In genomic region chr3:42638339-42638842, GRCh38 we compare ENCODE assay signal across 10 cellular contexts. TPM values are rescaled to one million over a fixed set of nuclear protein-coding genes. Genes with fewer than 3 reads are reported as not detected.
DNase-seq lines count a peak whose midpoint lies in the region; ATAC-seq and TF ChIP-seq lines count a peak whose summit lies in the region.
"Had no signal": no experiment of that assay in that cellular context is flagged by ENCODE, and none has a peak within 500 bp of the region (broad histone marks: within the 10 kb centered on the region; RNA-seq: fewer than 3 reads in every experiment).

No MANE protein-coding gene starts in this region.

- H3K4me1 ChIP-seq in CD4-positive, CD25-positive, alpha-beta regulatory T cell (ENCODE audit: control insufficient read depth, insufficient read depth, low read length, poor library complexity, severe bottlenecking), result peaks cover 32% of the 10 kb centered on the region
- H3K4me1 ChIP-seq in HEK293 (ENCODE audit: control insufficient read depth, insufficient read depth, low read length), result no peaks in the 10 kb centered on the region
- peaks cover 2% of the 10 kb centered on the region for H3K4me1 ChIP-seq in mesenchymal stem cell (ENCODE audit: control insufficient read depth, insufficient read depth, low read depth, low read length)
- no peaks in the 10 kb centered on the region for H3K4me1 ChIP-seq in sigmoid colon
- no peaks in the 10 kb centered on the region for H3K4me1 ChIP-seq in Caco-2
- no peaks in the 10 kb centered on the region for H3K4me1 ChIP-seq in HAP-1

- WGBS in mesenchymal stem cell, result 99% methylated on average over 6 of the region's 6 CpGs
- 78 to 81% methylated on average over 6 of the region's 6 CpGs for WGBS in sigmoid colon, 2 donors

- no TSS peak for BruUV-seq in Caco-2 (replicated peaks; lab: Mats Ljungman, UMichigan)

- DNase-seq in CD4-positive, CD25-positive, alpha-beta regulatory T cell, result peak in 2 of 3 donors; percentile 61 to 85
- DNase-seq in activated T-cell treated with anti-CD3 and anti-CD28 coated beads, Interleukin-2, amount 50 U/mL, for 72 hours, result peak; percentile 66 to 67
- DNase-seq in mesenchymal stem cell (no peak), H7 (no peak), sigmoid colon (no peak), Caco-2 (no peak), HAP-1 (ENCODE audit: low spot score in 2 of 2) (no peak)
- DNase-seq: NCI-H774 had no signal

- H3K27me3 ChIP-seq in CD4-positive, CD25-positive, alpha-beta regulatory T cell (ENCODE audit: control insufficient read depth, insufficient read depth, low read length), result no peaks in the 10 kb centered on the region
- H3K27me3 ChIP-seq in mesenchymal stem cell (ENCODE audit: control insufficient read depth in 1 of 2, insufficient read depth in 1 of 2, low read length in 2 of 2) (no peaks in the 10 kb centered on the region), H7 (ENCODE audit: control insufficient read depth, insufficient read depth, low read length) (no peaks in the 10 kb centered on the region), sigmoid colon (no peaks in the 10 kb centered on the region), Caco-2 (replicated peaks; ENCODE audit: control insufficient read depth, insufficient read depth, low read length) (no peaks in the 10 kb centered on the region), HAP-1 (ENCODE audit: low read depth) (no peaks in the 10 kb centered on the region)

- no peak overlapping the region for H2BK15ac ChIP-seq in mesenchymal stem cell (ENCODE audit: low read depth, poor library complexity, severe bottlenecking)

- no peak overlapping the region for H3K14ac ChIP-seq in mesenchymal stem cell (ENCODE audit: low read length in 2 of 2)

- H2BK5ac ChIP-seq in mesenchymal stem cell (ENCODE audit: low read depth, low read length, poor library complexity, severe bottlenecking), result no peak overlapping the region

- peaks cover 0 to 18% (median 8%) of the 10 kb centered on the region in 4 donors for H3K4me1 Mint-ChIP-seq in CD4-positive, CD25-positive, alpha-beta regulatory T cell
- H3K4me1 Mint-ChIP-seq in activated T-cell treated with anti-CD3 and anti-CD28 coated beads, Interleukin-2, amount 50 U/mL, for 72 hours (ENCODE audit: low read depth), result peaks cover 17% of the 10 kb centered on the region
- no peaks in the 10 kb centered on the region for H3K4me1 Mint-ChIP-seq in Caco-2 (ENCODE audit: low read depth, unreplicated experiment)

- H3K79me1 ChIP-seq in mesenchymal stem cell (replicated peaks; ENCODE audit: low read length, poor library complexity, severe bottlenecking), result peaks cover 15% of the 10 kb centered on the region

- no peak overlapping the region for H2BK12ac ChIP-seq in mesenchymal stem cell (ENCODE audit: low read length in 2 of 2)

- H3K27ac ChIP-seq in CD4-positive, CD25-positive, alpha-beta regulatory T cell (ENCODE audit: insufficient read depth, low read length, poor library complexity, severe bottlenecking), result peak overlapping the region; percentile 81
- H3K27ac ChIP-seq in HEK293 (ENCODE audit: extremely low read depth, low read depth, low read length) (no peak overlapping the region), mesenchymal stem cell (ENCODE audit: low read length, poor library complexity, severe bottlenecking) (no peak overlapping the region), sigmoid colon (peak overlapping the region in 1 of 4 donors; percentile 15)

- H3K4ac ChIP-seq in mesenchymal stem cell (ENCODE audit: low read depth in 1 of 2, low read length in 2 of 2), result no peak overlapping the region

- peak overlapping the region; percentile 45 for H3K9ac ChIP-seq in mesenchymal stem cell (ENCODE audit: low read length)

- H3K4me3 ChIP-seq in CD4-positive, CD25-positive, alpha-beta regulatory T cell (ENCODE audit: low read depth, low read length), result peak overlapping the region; percentile 73
- no peak overlapping the region for H3K4me3 ChIP-seq in HEK293 (ENCODE audit: low read depth, low read length)
- H3K4me3 ChIP-seq in mesenchymal stem cell (ENCODE audit: insufficient read depth in 1 of 2, low read depth in 1 of 2, low read length in 2 of 2), result peak overlapping the region in 1 of 2 experiments; percentile 50
- no peak overlapping the region for H3K4me3 ChIP-seq in H7 (ENCODE audit: insufficient read depth, low read depth, low read length)
- no peak overlapping the region for H3K4me3 ChIP-seq in sigmoid colon
- no peak overlapping the region for H3K4me3 ChIP-seq in Caco-2 (ENCODE audit: low read depth, low read length)
- H3K4me3 ChIP-seq in HAP-1, result no peak overlapping the region

- H3K36me3 ChIP-seq in CD4-positive, CD25-positive, alpha-beta regulatory T cell (ENCODE audit: control insufficient read depth, insufficient read depth, low read length), result peaks cover 76% of the 10 kb centered on the region
- peaks cover 32 to 94% of the 10 kb centered on the region in 2 experiments for H3K36me3 ChIP-seq in HEK293 (ENCODE audit: control insufficient read depth in 2 of 2, insufficient read depth in 1 of 2, low read length in 2 of 2)
- H3K36me3 ChIP-seq in mesenchymal stem cell (ENCODE audit: control insufficient read depth in 1 of 2, insufficient read depth in 2 of 2, low read depth in 1 of 2, low read length in 2 of 2), result peaks cover 21 to 96% of the 10 kb centered on the region in 2 experiments
- H3K36me3 ChIP-seq in H7 (replicated peaks; ENCODE audit: control insufficient read depth, insufficient read depth, low read length), result peaks cover 48% of the 10 kb centered on the region
- H3K36me3 ChIP-seq in sigmoid colon, result peaks cover 35 to 98% (median 64%) of the 10 kb centered on the region in 4 donors
- peaks cover 6% of the 10 kb centered on the region for H3K36me3 ChIP-seq in Caco-2 (ENCODE audit: control insufficient read depth, insufficient read depth, low read length)
- H3K36me3 ChIP-seq in HAP-1 (replicated peaks), result peaks cover 89% of the 10 kb centered on the region

- no peak overlapping the region for H2BK120ac ChIP-seq in mesenchymal stem cell (ENCODE audit: low read depth, low read length)

- no peak overlapping the region for H3K18ac ChIP-seq in mesenchymal stem cell (ENCODE audit: low read depth in 1 of 2, low read length in 2 of 2)

- H4K91ac ChIP-seq in mesenchymal stem cell (ENCODE audit: low read length), result no peak overlapping the region

- no peak overlapping the region for H2AK5ac ChIP-seq in mesenchymal stem cell (ENCODE audit: low read length, severe bottlenecking)

- peak; percentile 75 to 79 for ATAC-seq in CD4-positive, CD25-positive, alpha-beta regulatory T cell (ENCODE audit: low read depth in 2 of 2)
- peak; percentile 89 to 91 for ATAC-seq in activated T-cell treated with anti-CD3 and anti-CD28 coated beads, Interleukin-2, amount 50 U/mL, for 72 hours (replicated peaks in 1 of 2)

- no peaks in the 10 kb centered on the region for H3K9me3 Mint-ChIP-seq in CD4-positive, CD25-positive, alpha-beta regulatory T cell
- no peaks in the 10 kb centered on the region for H3K9me3 Mint-ChIP-seq in activated T-cell treated with anti-CD3 and anti-CD28 coated beads, Interleukin-2, amount 50 U/mL, for 72 hours
- no peaks in the 10 kb centered on the region for H3K9me3 Mint-ChIP-seq in Caco-2 (ENCODE audit: unreplicated experiment)

- no peaks in the 10 kb centered on the region for H3K27me3 Mint-ChIP-seq in CD4-positive, CD25-positive, alpha-beta regulatory T cell
- H3K27me3 Mint-ChIP-seq in activated T-cell treated with anti-CD3 and anti-CD28 coated beads, Interleukin-2, amount 50 U/mL, for 72 hours (ENCODE audit: low read depth), result no peaks in the 10 kb centered on the region
- H3K27me3 Mint-ChIP-seq in Caco-2 (ENCODE audit: insufficient read depth, unreplicated experiment), result no peaks in the 10 kb centered on the region

- H3K36me3 Mint-ChIP-seq in CD4-positive, CD25-positive, alpha-beta regulatory T cell, result peaks cover 33% of the 10 kb centered on the region
- peaks cover 11 to 18% of the 10 kb centered on the region in 2 donors for H3K36me3 Mint-ChIP-seq in activated T-cell treated with anti-CD3 and anti-CD28 coated beads, Interleukin-2, amount 50 U/mL, for 72 hours (ENCODE audit: insufficient read depth in 2 of 2)
- peaks cover 21% of the 10 kb centered on the region for H3K36me3 Mint-ChIP-seq in Caco-2 (ENCODE audit: insufficient read depth, unreplicated experiment)

- H4K8ac ChIP-seq in mesenchymal stem cell (ENCODE audit: low read length), result no peak overlapping the region

- TF ChIP-seq EP300 in sigmoid colon (IDR thresholded peaks at IDR 0.05), result no peak

- in situ Hi-C loops in HAP-1 (cut with MboI; ENCODE audit: low sequenced_read_pairs), result no loop called here

- no peak overlapping the region for H3K27ac Mint-ChIP-seq in CD4-positive, CD25-positive, alpha-beta regulatory T cell
- no peak overlapping the region for H3K27ac Mint-ChIP-seq in activated T-cell treated with anti-CD3 and anti-CD28 coated beads, Interleukin-2, amount 50 U/mL, for 72 hours
- H3K27ac Mint-ChIP-seq in Caco-2 (ENCODE audit: unreplicated experiment), result no peak overlapping the region

- CTCF ChIA-PET in HEK293 (lab: Yijun Ruan, JAX), result interaction anchor here (1.2 to 2.1 kb wide), 2 partner anchors 25 to 67 kb away, joined by 4 to 7 read pairs; no protein-coding TSS in a partner anchor
- CTCF ChIA-PET in Caco-2 (lab: Charles Lee), result interaction anchor here (0.6 kb wide), 1 partner anchor 409 kb away, joined by 4 read pairs; no protein-coding TSS in a partner anchor

- H3K4me2 ChIP-seq in mesenchymal stem cell (ENCODE audit: low read length, poor library complexity, severe bottlenecking), result no peak overlapping the region

- no peak for TF ChIP-seq POLR2A in sigmoid colon (IDR thresholded peaks at IDR 0.05)

- H2AFZ ChIP-seq in mesenchymal stem cell (ENCODE audit: low read depth, low read length), result no peak overlapping the region

- no peak overlapping the region for H3K4me3 Mint-ChIP-seq in CD4-positive, CD25-positive, alpha-beta regulatory T cell
- no peak overlapping the region for H3K4me3 Mint-ChIP-seq in activated T-cell treated with anti-CD3 and anti-CD28 coated beads, Interleukin-2, amount 50 U/mL, for 72 hours
- no peak overlapping the region for H3K4me3 Mint-ChIP-seq in Caco-2 (ENCODE audit: unreplicated experiment)

- no peak overlapping the region for H3K23ac ChIP-seq in mesenchymal stem cell (ENCODE audit: low read length in 2 of 2)

- POLR2A ChIA-PET in HEK293 (lab: Yijun Ruan, JAX) (no interaction called here), Caco-2 (lab: Charles Lee) (no interaction called here)

- intact Hi-C loops in sigmoid colon (cut with DNase I) (no loop called here), Caco-2 (cut with micrococcal nuclease; ENCODE audit: unreplicated experiment) (no loop called here)

- TF ChIP-seq CTCF in HEK293 (tag by site-specific recombination; IDR thresholded peaks at IDR 0.05), result no peak
- no peak for TF ChIP-seq CTCF in sigmoid colon (IDR thresholded peaks at IDR 0.05)
- TF ChIP-seq CTCF in Caco-2 (IDR thresholded peaks at IDR 0.05; ENCODE audit: insufficient read depth in 1 of 2, low read depth in 1 of 2, low read length in 1 of 2, severe bottlenecking in 1 of 2, unreplicated experiment in 1 of 2), result no peak

- H3K9me3 ChIP-seq in CD4-positive, CD25-positive, alpha-beta regulatory T cell (ENCODE audit: control insufficient read depth in 2 of 2, low read length in 2 of 2), result no peaks in the 10 kb centered on the region
- no peaks in the 10 kb centered on the region for H3K9me3 ChIP-seq in HEK293 (ENCODE audit: control insufficient read depth, insufficient read depth, low read depth, low read length)
- no peaks in the 10 kb centered on the region for H3K9me3 ChIP-seq in mesenchymal stem cell (ENCODE audit: control insufficient read depth, low read length)
- H3K9me3 ChIP-seq in sigmoid colon, result no peaks in the 10 kb centered on the region
- no peaks in the 10 kb centered on the region for H3K9me3 ChIP-seq in Caco-2
- no peaks in the 10 kb centered on the region for H3K9me3 ChIP-seq in HAP-1

RNA-seq across cellular contexts. Expression of gene ZBTB47, which starts 15.1 kb away (rescaled TPM):
- total RNA-seq in CD4-positive, CD25-positive, alpha-beta regulatory T cell, result 0.49 TPM
- not detected for polyA plus RNA-seq in CD4-positive, CD25-positive, alpha-beta regulatory T cell
- under 1 TPM; 0.55 to 0.69 TPM for total RNA-seq in activated T-cell treated with anti-CD3 and anti-CD28 coated beads, Interleukin-2, amount 50 U/mL, for 72 hours
- polyA plus RNA-seq in mesenchymal stem cell (2013, experiment 1 of 2), result 10.8 TPM
- 9.7 TPM for polyA plus RNA-seq in mesenchymal stem cell (2013, experiment 2 of 2)
- total RNA-seq in H7 (2014; rRNA removed; shearing (Covaris generic)), result 5.1 and 8.0 TPM in 2 replicates
- total RNA-seq in sigmoid colon (10 to 100 TPM; 34.9 to 74.8 (median 56.9) TPM), Caco-2 (2022) (4.8 and 5.2 TPM in 2 replicates)
- 10 to 100 TPM in 1 of 3 donors, 1 to 10 TPM in 2; 6.2 to 21.0 (median 9.5) TPM for polyA plus RNA-seq in sigmoid colon

RNA-seq across cellular contexts. Expression of gene NKTR, which starts 37.9 kb away (rescaled TPM):
- 291 TPM for total RNA-seq in CD4-positive, CD25-positive, alpha-beta regulatory T cell
- polyA plus RNA-seq in CD4-positive, CD25-positive, alpha-beta regulatory T cell, result 10 to 100 TPM in 3 of 4 donors, 1 to 10 TPM in 1; 9.7 to 17.1 (median 10.9) TPM
- 100 to 1,000 TPM; 109 to 111 TPM for total RNA-seq in activated T-cell treated with anti-CD3 and anti-CD28 coated beads, Interleukin-2, amount 50 U/mL, for 72 hours
- polyA plus RNA-seq in mesenchymal stem cell (2013, experiment 1 of 2), result 26.4 TPM
- polyA plus RNA-seq in mesenchymal stem cell (2013, experiment 2 of 2), result 22.4 TPM
- 21.3 and 44.8 TPM in 2 replicates for total RNA-seq in H7 (2014; rRNA removed; shearing (Covaris generic))
- total RNA-seq in sigmoid colon (100 to 1,000 TPM in 1 of 4 donors, 10 to 100 TPM in 3; 81.3 to 130 (median 84.4) TPM), Caco-2 (2022) (66.6 and 67.9 TPM in 2 replicates)
- 10 to 100 TPM in 1 of 3 donors, 1 to 10 TPM in 2; 1.8 to 27.9 (median 2.5) TPM for polyA plus RNA-seq in sigmoid colon

RNA-seq across cellular contexts. Expression of gene KLHL40, which starts 46.9 kb away (rescaled TPM):
- total RNA-seq in CD4-positive, CD25-positive, alpha-beta regulatory T cell, result not detected
- polyA plus RNA-seq in CD4-positive, CD25-positive, alpha-beta regulatory T cell, result not detected
- not detected for total RNA-seq in activated T-cell treated with anti-CD3 and anti-CD28 coated beads, Interleukin-2, amount 50 U/mL, for 72 hours
- not detected for polyA plus RNA-seq in mesenchymal stem cell (2013, experiment 1 of 2)
- polyA plus RNA-seq in mesenchymal stem cell (2013, experiment 2 of 2), result not detected
- not detected in 2 replicates for total RNA-seq in H7 (2014; rRNA removed; shearing (Covaris generic))
- total RNA-seq in sigmoid colon (under 1 TPM in 1 of 4 donors, not detected in 3; under 0.01 TPM), Caco-2 (2022) (not detected in 2 replicates)
- polyA plus RNA-seq in sigmoid colon, result not detected
- total RNA-seq: subcutaneous adipose tissue had no signal

RNA-seq across cellular contexts. Expression of gene SS18L2, which starts 47.7 kb away (rescaled TPM):
- 52.7 TPM for total RNA-seq in CD4-positive, CD25-positive, alpha-beta regulatory T cell
- polyA plus RNA-seq in CD4-positive, CD25-positive, alpha-beta regulatory T cell, result 100 to 1,000 TPM; 129 to 153 (median 142) TPM
- total RNA-seq in activated T-cell treated with anti-CD3 and anti-CD28 coated beads, Interleukin-2, amount 50 U/mL, for 72 hours, result 10 to 100 TPM; 58.1 to 72.2 TPM
- polyA plus RNA-seq in mesenchymal stem cell (2013, experiment 1 of 2), result 39.2 TPM
- 42.8 TPM for polyA plus RNA-seq in mesenchymal stem cell (2013, experiment 2 of 2)
- 56.9 and 58.9 TPM in 2 replicates for total RNA-seq in H7 (2014; rRNA removed; shearing (Covaris generic))
- 10 to 100 TPM in 2 of 4 donors, 1 to 10 TPM in 2; 9.1 to 27.0 (median 12.8) TPM for total RNA-seq in sigmoid colon
- polyA plus RNA-seq in sigmoid colon, result 10 to 100 TPM; 36.6 to 67.3 (median 41.5) TPM
- total RNA-seq in Caco-2 (2022), result 37.3 and 38.7 TPM in 2 replicates

RNA-seq across cellular contexts. Expression of gene SEC22C, which starts 56.6 kb away (rescaled TPM):
- total RNA-seq in CD4-positive, CD25-positive, alpha-beta regulatory T cell, result 72.0 TPM
- 10 to 100 TPM; 40.9 to 53.9 (median 51.4) TPM for polyA plus RNA-seq in CD4-positive, CD25-positive, alpha-beta regulatory T cell
- 10 to 100 TPM; 60.6 to 66.4 TPM for total RNA-seq in activated T-cell treated with anti-CD3 and anti-CD28 coated beads, Interleukin-2, amount 50 U/mL, for 72 hours
- 42.5 TPM for polyA plus RNA-seq in mesenchymal stem cell (2013, experiment 1 of 2)
- polyA plus RNA-seq in mesenchymal stem cell (2013, experiment 2 of 2), result 45.2 TPM
- total RNA-seq in H7 (2014; rRNA removed; shearing (Covaris generic)), result 53.0 and 57.3 TPM in 2 replicates
- 10 to 100 TPM; 48.5 to 89.2 (median 57.2) TPM for total RNA-seq in sigmoid colon
- polyA plus RNA-seq in sigmoid colon, result 10 to 100 TPM in 2 of 3 donors, 1 to 10 TPM in 1; 8.4 to 18.2 (median 11.3) TPM
- 33.4 and 36.4 TPM in 2 replicates for total RNA-seq in Caco-2 (2022)

Comparison
In these comparisons a context has a peak if more than half of its experiments do, and no peak if none do; other contexts are left out.
1. DNase-seq: peak in CD4-positive, CD25-positive, alpha-beta regulatory T cell (2 of 3) and activated T-cell treated with anti-CD3 and anti-CD28 coated beads, Interleukin-2, amount 50 U/mL, for 72 hours (2 of 2); none in mesenchymal stem cell (single experiment), H7 (single experiment), sigmoid colon (single experiment), Caco-2 (0 of 2) and HAP-1 (0 of 2).